ENCODE assay signal across 29 cellular contexts in the genomic region with DNA sequence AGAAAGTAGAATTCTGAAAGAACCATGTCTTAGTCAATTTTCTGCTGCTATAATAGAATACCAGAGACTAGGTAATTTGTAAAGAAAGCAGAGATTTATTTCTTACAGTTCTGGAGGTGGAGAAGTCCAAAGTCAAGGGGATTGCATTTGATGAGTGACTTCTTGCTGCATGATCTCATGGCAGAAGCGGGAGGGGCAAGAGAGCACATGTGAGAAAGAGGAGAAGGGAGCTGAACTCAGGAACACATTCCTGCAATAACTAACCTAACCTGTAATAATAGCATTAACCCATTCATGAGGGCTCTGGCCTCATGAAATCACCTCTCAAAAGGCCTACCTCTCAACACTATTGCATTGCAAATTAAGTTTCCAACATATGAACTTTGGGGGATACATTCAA.
"Had no signal": no experiment of that assay in that cellular context is flagged by ENCODE, and none has a peak within 500 bp of the region (broad histone marks: within the 10 kb centered on the region; RNA-seq: fewer than 3 reads in every experiment).

No MANE protein-coding gene starts in this region.

- H3K9ac ChIP-seq: neural progenitor cell, parathyroid adenoma had no signal

- H3K4me2 ChIP-seq: neural progenitor cell had no signal

- H3K9me3 ChIP-seq: ovary, psoas muscle, right lobe of liver, sigmoid colon, spleen, thoracic aorta, thyroid gland, tibial nerve, upper lobe of left lung, vagina had no signal

- H3K4me3 Mint-ChIP-seq: natural killer cell; nephron; neural progenitor cell; stimulated activated memory B cell treated with anti-CD40 and anti-IgM and Interleukin-4, amounts not matched to agents 10 μg/mL and 1 μg/mL and 100 μg/mL, for 72 hours; stimulated activated naive CD8-positive, alpha-beta T cell treated with anti-CD3 and anti-CD28 coated beads, Interleukin-15, Interleukin-2, amounts not matched to agents 100 ng/mL and 50 ng/mL, for 24 hours had no signal

- H3K36me3 ChIP-seq: neural progenitor cell, ovary, right lobe of liver, sigmoid colon, spleen, stomach, thoracic aorta, thyroid gland, tibial nerve, upper lobe of left lung, vagina had no signal

- H3K27ac Mint-ChIP-seq: natural killer cell; nephron; neural progenitor cell; progenitor cell of endocrine pancreas; stimulated activated memory B cell treated with anti-CD40 and anti-IgM and Interleukin-4, amounts not matched to agents 10 μg/mL and 1 μg/mL and 100 μg/mL, for 72 hours; stimulated activated naive CD8-positive, alpha-beta T cell treated with anti-CD3 and anti-CD28 coated beads, Interleukin-15, Interleukin-2, amounts not matched to agents 100 ng/mL and 50 ng/mL, for 24 hours had no signal

- DNase-seq: natural killer cell; occipital lobe; ovary; posterior cingulate gyrus; psoas muscle; right cardiac atrium; right lobe of liver; sigmoid colon; small intestine; spleen; stimulated activated CD4-positive, alpha-beta T cell treated with anti-CD3 and anti-CD28 coated beads, Interleukin-12 subunit alpha, Interleukin-12 subunit beta, amount 100 ng/mL, for 4 hours; stimulated activated CD4-positive, alpha-beta T cell treated with anti-CD3 and anti-CD28 coated beads, Interleukin-1b, Interleukin-23, amount 100 ng/mL, for 48 hours; stimulated activated CD4-positive, alpha-beta T cell treated with anti-CD3 and anti-CD28 coated beads, Interleukin-4, amount 100 ng/mL, for 1 hour; stimulated activated CD4-positive, alpha-beta T cell treated with anti-CD3 and anti-CD28 coated beads, Interleukin-4, amount 100 ng/mL, for 4 hours; stimulated activated CD8-positive, alpha-beta memory T cell treated with anti-CD3 and anti-CD28 coated beads, Interleukin-4, amount 100 ng/mL, for 48 hours; stimulated activated naive CD4-positive, alpha-beta T cell treated with Interleukin-2 at 50 U/mL for 16 hours; stomach; thyroid gland; trophoblast cell; upper lobe of left lung had no signal

- ATAC-seq: natural killer cell; psoas muscle; right cardiac atrium; right lobe of liver; stimulated activated memory B cell treated with anti-CD40 and anti-IgM and Interleukin-4, amounts not matched to agents 10 μg/mL and 1 μg/mL and 100 μg/mL, for 72 hours had no signal

- H3K4me1 Mint-ChIP-seq: natural killer cell; stimulated activated memory B cell treated with anti-CD40 and anti-IgM and Interleukin-4, amounts not matched to agents 10 μg/mL and 1 μg/mL and 100 μg/mL, for 72 hours had no signal

- H3K36me3 Mint-ChIP-seq: natural killer cell; neural progenitor cell; stimulated activated memory B cell treated with anti-CD40 and anti-IgM and Interleukin-4, amounts not matched to agents 10 μg/mL and 1 μg/mL and 100 μg/mL, for 72 hours had no signal

- H3K27ac ChIP-seq: neural progenitor cell, ovary, parathyroid adenoma, psoas muscle, right lobe of liver, sigmoid colon, spleen, stomach, thoracic aorta, thyroid gland, tibial nerve, upper lobe of left lung, vagina had no signal

- H3K4me1 ChIP-seq: parathyroid adenoma, psoas muscle, right lobe of liver, sigmoid colon, spleen, stomach, thyroid gland, tibial nerve, upper lobe of left lung, vagina had no signal

- H3K79me2 ChIP-seq: parathyroid adenoma had no signal

- H3K27me3 Mint-ChIP-seq: progenitor cell of endocrine pancreas; stimulated activated memory B cell treated with anti-CD40 and anti-IgM and Interleukin-4, amounts not matched to agents 10 μg/mL and 1 μg/mL and 100 μg/mL, for 72 hours; stimulated activated naive CD8-positive, alpha-beta T cell treated with anti-CD3 and anti-CD28 coated beads, Interleukin-15, Interleukin-2, amounts not matched to agents 100 ng/mL and 50 ng/mL, for 24 hours had no signal

- H3K4me3 ChIP-seq: neural progenitor cell, ovary, psoas muscle, right lobe of liver, sigmoid colon, spleen, stomach, thoracic aorta, thyroid gland, tibial nerve, upper lobe of left lung, vagina had no signal

- H3K27me3 ChIP-seq: neural progenitor cell, ovary, right lobe of liver, sigmoid colon, spleen, stomach, thyroid gland, tibial nerve, upper lobe of left lung, vagina had no signal
